Comparison of ENCODE assay signal across 34 cellular contexts in genomic region chr14:64953310-64953654, GRCh38. TPM values are rescaled to one million over a fixed set of nuclear protein-coding genes. Genes with fewer than 3 reads are reported as not detected.
A peak's percentile ranks its signal among the peaks of the same experiment; 100 is the strongest.
DNase-seq lines count a peak whose midpoint lies in the region; ATAC-seq and TF ChIP-seq lines count a peak whose summit lies in the region.
"Had no signal": no experiment of that assay in that cellular context is flagged by ENCODE, and none has a peak within 500 bp of the region (broad histone marks: within the 10 kb centered on the region; RNA-seq: fewer than 3 reads in every experiment).

No MANE protein-coding gene starts in this region.

- peaks cover 11% of the 10 kb centered on the region for H3K4me1 Mint-ChIP-seq in memory B cell
- peaks cover 26 to 34% of the 10 kb centered on the region in 2 donors for H3K4me1 Mint-ChIP-seq in stimulated activated naive B cell treated with anti-CD40 and anti-IgM and Interleukin-4, amounts not matched to agents 10 μg/mL and 1 μg/mL and 100 μg/mL, for 72 hours
- no peaks in the 10 kb centered on the region for H3K4me1 Mint-ChIP-seq in CD14-positive monocyte

- H3K27me3 Mint-ChIP-seq in memory B cell: no peaks in the 10 kb centered on the region
- no peaks in the 10 kb centered on the region for H3K27me3 Mint-ChIP-seq in stimulated activated naive B cell treated with anti-CD40 and anti-IgM and Interleukin-4, amounts not matched to agents 10 μg/mL and 1 μg/mL and 100 μg/mL, for 72 hours
- H3K27me3 Mint-ChIP-seq in CD14-positive monocyte (ENCODE audit: low read depth in 3 of 3): no peaks in the 10 kb centered on the region
- H3K27me3 Mint-ChIP-seq: activated CD4-positive, alpha-beta memory T cell treated with anti-CD3 and anti-CD28 coated beads for 36 hours had no signal

- peaks cover 8% of the 10 kb centered on the region for H3K4me1 ChIP-seq in DOHH2 (ENCODE audit: control insufficient read depth, low read length)
- peaks cover 20% of the 10 kb centered on the region for H3K4me1 ChIP-seq in KMS-11 (ENCODE audit: low read depth, poor library complexity, severe bottlenecking)
- H3K4me1 ChIP-seq: colonic mucosa, HAP-1, tibial nerve had no signal

- H3K9me3 Mint-ChIP-seq in memory B cell (no peaks in the 10 kb centered on the region), CD14-positive monocyte (peaks cover 0 to 1% (median 0%) of the 10 kb centered on the region in 7 donors)
- no peaks in the 10 kb centered on the region for H3K9me3 Mint-ChIP-seq in stimulated activated naive B cell treated with anti-CD40 and anti-IgM and Interleukin-4, amounts not matched to agents 10 μg/mL and 1 μg/mL and 100 μg/mL, for 72 hours
- H3K9me3 Mint-ChIP-seq: activated CD4-positive, alpha-beta memory T cell treated with anti-CD3 and anti-CD28 coated beads for 36 hours; activated naive CD4-positive, alpha-beta T cell treated with anti-CD3 and anti-CD28 coated beads for 36 hours; activated T-cell treated with anti-CD3 and anti-CD28 coated beads, Interleukin-2, amount 50 U/mL, for 72 hours; nephron progenitor cell had no signal

- TF ChIP-seq CTCF in DOHH2 (IDR thresholded peaks at IDR 0.05; ENCODE audit: low read depth, low read length, poor library complexity, severe bottlenecking) (peak; percentile 6), KMS-11 (conservative IDR thresholded peaks at IDR 0.05; ENCODE audit: low read depth, low read length) (0 out of 2 replicates have a peak, but pooled peaks have one; percentile 18), CD14-positive monocyte (IDR thresholded peaks at IDR 0.05) (no peak), GM20000 (IDR thresholded peaks at IDR 0.05; ENCODE audit: extremely low read depth, missing control alignments) (no peak)

- H3K79me2 ChIP-seq in DOHH2 (ENCODE audit: control insufficient read depth, low read length) (no peaks in the 10 kb centered on the region), KMS-11 (ENCODE audit: insufficient read depth, low read depth) (no peaks in the 10 kb centered on the region)

- H3K27me3 ChIP-seq in DOHH2 (ENCODE audit: control insufficient read depth, low read length) (no peaks in the 10 kb centered on the region), KMS-11 (ENCODE audit: insufficient read depth, low read depth) (no peaks in the 10 kb centered on the region)
- H3K27me3 ChIP-seq: BE2C, colonic mucosa, stomach, tibial nerve had no signal

- H3K9ac ChIP-seq in KMS-11: no peak overlapping the region

- peak overlapping the region; percentile 15 for H3K27ac Mint-ChIP-seq in memory B cell
- H3K27ac Mint-ChIP-seq in stimulated activated naive B cell treated with anti-CD40 and anti-IgM and Interleukin-4, amounts not matched to agents 10 μg/mL and 1 μg/mL and 100 μg/mL, for 72 hours: peak overlapping the region; percentile 90
- peak overlapping the region in 1 of 7 donors; percentile 57 for H3K27ac Mint-ChIP-seq in CD14-positive monocyte
- H3K27ac Mint-ChIP-seq: activated CD4-positive, alpha-beta memory T cell treated with anti-CD3 and anti-CD28 coated beads for 36 hours; activated naive CD4-positive, alpha-beta T cell treated with anti-CD3 and anti-CD28 coated beads for 36 hours; activated T-cell treated with anti-CD3 and anti-CD28 coated beads, Interleukin-2, amount 50 U/mL, for 72 hours; nephron progenitor cell had no signal

- no peaks in the 10 kb centered on the region for H3K36me3 ChIP-seq in DOHH2 (ENCODE audit: control insufficient read depth, low read length)
- no peaks in the 10 kb centered on the region for H3K36me3 ChIP-seq in KMS-11 (ENCODE audit: insufficient read depth)
- H3K36me3 ChIP-seq: BE2C, colonic mucosa had no signal

- peaks cover 6% of the 10 kb centered on the region for H3K36me3 Mint-ChIP-seq in memory B cell
- H3K36me3 Mint-ChIP-seq in stimulated activated naive B cell treated with anti-CD40 and anti-IgM and Interleukin-4, amounts not matched to agents 10 μg/mL and 1 μg/mL and 100 μg/mL, for 72 hours: peaks cover 52% of the 10 kb centered on the region in 2 donors
- peaks cover 15 to 22% of the 10 kb centered on the region in 2 donors for H3K36me3 Mint-ChIP-seq in CD14-positive monocyte

- DNase-seq in memory B cell (ENCODE audit: low spot score in 2 of 2): no peak
- DNase-seq in stimulated activated naive B cell treated with anti-CD40 and anti-IgM and Interleukin-4, amounts not matched to agents 10 μg/mL and 1 μg/mL and 100 μg/mL, for 72 hours: no peak
- DNase-seq in CD14-positive monocyte (ENCODE audit: low spot score): no peak
- no peak for DNase-seq in GM20000 (ENCODE audit: low spot score)
- DNase-seq in cerebellar cortex (ENCODE audit: low spot score): no peak
- no peak for DNase-seq in DMS79 treated with DMSO at 0.1 percent for 48 hours (lab: John Stamatoyannopoulos, UW)
- DNase-seq: ACHN; activated CD4-positive, alpha-beta memory T cell treated with anti-CD3 and anti-CD28 coated beads for 36 hours; activated naive CD4-positive, alpha-beta T cell treated with anti-CD3 and anti-CD28 coated beads for 36 hours; amniotic stem cell; BE2C; colonic mucosa; COR-L47; effector CD8-positive, alpha-beta T cell; Kasumi-1; left cardiac atrium; NCI-H1436; NCI-H2081 treated with DMSO at 0.1 percent for 48 hours; NCI-H345; NCI-H69; nephron progenitor cell; retina; SHP77; stimulated activated CD4-positive, alpha-beta T cell treated with anti-CD3 and anti-CD28 coated beads, Interleukin-1b, Interleukin-23, amount 100 ng/mL, for 48 hours; stomach had no signal

- H3K4me2 ChIP-seq in DOHH2 (ENCODE audit: low read length) (no peak overlapping the region), KMS-11 (peak overlapping the region; percentile 36; the same call in 1 of the 2 replicates)
- H3K4me2 ChIP-seq: smooth muscle cell had no signal

- H3K4me3 Mint-ChIP-seq in memory B cell (no peak overlapping the region), CD14-positive monocyte (no peak overlapping the region)
- peak overlapping the region; percentile 36 to 75 for H3K4me3 Mint-ChIP-seq in stimulated activated naive B cell treated with anti-CD40 and anti-IgM and Interleukin-4, amounts not matched to agents 10 μg/mL and 1 μg/mL and 100 μg/mL, for 72 hours
- H3K4me3 Mint-ChIP-seq: activated CD4-positive, alpha-beta memory T cell treated with anti-CD3 and anti-CD28 coated beads for 36 hours; activated naive CD4-positive, alpha-beta T cell treated with anti-CD3 and anti-CD28 coated beads for 36 hours; activated T-cell treated with anti-CD3 and anti-CD28 coated beads, Interleukin-2, amount 50 U/mL, for 72 hours; nephron progenitor cell had no signal

- H3K4me3 ChIP-seq in DOHH2 (ENCODE audit: low read length) (no peak overlapping the region), KMS-11 (IDR thresholded peaks at IDR 0.05; ENCODE audit: insufficient read depth, low read depth, low read length) (no peak overlapping the region)
- H3K4me3 ChIP-seq: colonic mucosa, HAP-1, lung, smooth muscle cell, stomach, tibial nerve had no signal

- H3F3A ChIP-seq in DOHH2 (ENCODE audit: control insufficient read depth, insufficient read depth): no peaks in the 10 kb centered on the region

- H3K9me3 ChIP-seq in DOHH2 (ENCODE audit: control insufficient read depth, insufficient read depth, low read length): no peaks in the 10 kb centered on the region
- H3K9me3 ChIP-seq: BE2C, colonic mucosa, HAP-1, stomach, tibial nerve had no signal

- H3K9me2 ChIP-seq in DOHH2 (replicated peaks; ENCODE audit: control insufficient read depth, low read length): no peaks in the 10 kb centered on the region

- intact Hi-C loops in CD14-positive monocyte (cut with micrococcal nuclease): no loop called here

- H3K27ac ChIP-seq in DOHH2 (ENCODE audit: low read depth, low read length) (no peak overlapping the region), KMS-11 (peak overlapping the region; percentile 45; the same call in 1 of the 2 replicates)
- H3K27ac ChIP-seq: colonic mucosa, epithelial cell of prostate, tibial nerve had no signal

- H4K20me1 ChIP-seq in DOHH2 (ENCODE audit: control insufficient read depth, insufficient read depth, low read depth, low read length) (no peaks in the 10 kb centered on the region), KMS-11 (ENCODE audit: insufficient read depth) (no peaks in the 10 kb centered on the region)

- ATAC-seq in memory B cell (ENCODE audit: low read depth): no peak
- no peak for ATAC-seq in stimulated activated naive B cell treated with anti-CD40 and anti-IgM and Interleukin-4, amounts not matched to agents 10 μg/mL and 1 μg/mL and 100 μg/mL, for 72 hours (replicated peaks)
- ATAC-seq: left cardiac atrium, Panc1 had no signal

- no peak overlapping the region for H2AFZ ChIP-seq in KMS-11 (ENCODE audit: low read depth)

RNA-seq across cellular contexts. Expression of gene GPX2, which starts 10.7 kb away (rescaled TPM):
- polyA plus RNA-seq in CD14-positive monocyte: not detected

RNA-seq across cellular contexts. Expression of gene RAB15, which starts 18.9 kb away (rescaled TPM):
- under 1 TPM; 0.09 to 0.14 TPM for polyA plus RNA-seq in CD14-positive monocyte

RNA-seq across cellular contexts. Expression of gene FNTB, which starts 33.4 kb away (rescaled TPM):
- 10 to 100 TPM; 12.3 to 14.2 TPM for polyA plus RNA-seq in CD14-positive monocyte

RNA-seq across cellular contexts. Expression of gene CHURC1, which starts 39.0 kb away (rescaled TPM):
- 10 to 100 TPM; 81.2 to 98.3 TPM for polyA plus RNA-seq in CD14-positive monocyte

Comparison
In these comparisons a context has a peak if more than half of its experiments do, and no peak if none do; other contexts are left out.
1. CTCF ChIP-seq: peak in DOHH2 (single experiment) and KMS-11 (single experiment); none in CD14-positive monocyte (single experiment) and GM20000 (single experiment).
2. H3K4me3 Mint-ChIP-seq: peak in stimulated activated naive B cell treated with anti-CD40 and anti-IgM and Interleukin-4, amounts not matched to agents 10 μg/mL and 1 μg/mL and 100 μg/mL, for 72 hours (2 of 2); none in memory B cell (single experiment) and CD14-positive monocyte (0 of 2).